In the genomic region with DNA sequence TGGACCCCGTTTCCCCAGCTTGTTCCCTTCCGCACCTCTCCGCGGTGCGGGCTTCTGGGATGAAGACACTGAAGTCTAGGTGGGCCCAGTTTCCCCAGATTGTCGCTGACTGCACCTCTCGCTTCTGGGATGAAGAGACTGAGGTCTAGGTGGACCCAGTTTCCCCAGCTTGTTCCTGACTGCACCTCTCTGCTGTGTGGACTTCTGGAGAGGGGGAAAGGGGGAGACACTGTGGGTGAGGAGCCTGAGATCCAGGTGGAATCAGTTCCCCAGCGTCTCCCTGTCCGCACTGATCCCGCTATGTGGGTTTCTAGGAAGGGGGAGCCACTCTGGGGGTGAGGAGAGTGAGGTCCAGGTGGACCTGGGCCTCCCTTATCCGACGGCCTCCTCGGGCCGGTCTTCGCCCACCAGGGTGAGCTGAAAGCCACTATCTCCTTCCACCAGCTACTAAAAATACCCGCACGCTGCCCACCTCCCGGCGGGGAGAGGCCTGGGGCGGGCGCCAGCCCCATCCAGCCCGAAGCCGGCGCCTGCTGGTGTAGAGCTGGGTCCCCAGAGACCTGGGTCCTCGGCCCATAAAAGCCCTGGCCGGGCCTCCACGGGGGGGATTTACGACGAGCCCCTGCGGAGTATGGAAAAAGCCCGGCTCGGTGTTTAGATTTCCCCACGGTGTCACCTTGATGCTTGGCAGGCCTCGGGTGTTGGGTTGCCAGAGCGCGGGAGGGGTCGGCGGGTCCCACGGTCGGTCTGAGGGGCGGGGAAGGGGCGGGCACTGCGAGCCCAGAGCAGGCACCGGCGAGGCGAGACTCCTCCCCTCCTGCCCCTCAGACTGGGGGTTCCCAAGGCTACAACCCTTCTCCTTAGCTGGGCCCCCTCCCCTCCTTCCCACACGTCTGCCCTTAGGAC, we compare ENCODE assay signal across 8 cellular contexts. TPM values are rescaled to one million over a fixed set of nuclear protein-coding genes. Genes with fewer than 3 reads are reported as not detected.
DNase-seq lines count a peak whose midpoint lies in the region; ATAC-seq and TF ChIP-seq lines count a peak whose summit lies in the region.

No MANE protein-coding gene starts in this region.

- H3K27me3 Mint-ChIP-seq in type B pancreatic cell = peaks cover 3% of the 10 kb centered on the region

- H3K27ac Mint-ChIP-seq in type B pancreatic cell = peak overlapping the region; percentile 96

- H3K27me3 ChIP-seq in SJSA1 (replicated peaks) (no peaks in the 10 kb centered on the region), mononuclear cell (ENCODE audit: insufficient read depth, low read length) (no peaks in the 10 kb centered on the region)

- no peaks in the 10 kb centered on the region for H3K4me1 Mint-ChIP-seq in type B pancreatic cell (ENCODE audit: unreplicated experiment)

- peak overlapping the region; percentile 99 for H3K4me3 Mint-ChIP-seq in type B pancreatic cell

- H3K9me3 ChIP-seq in SJSA1 (replicated peaks) (no peaks in the 10 kb centered on the region), mononuclear cell (ENCODE audit: low read depth, low read length) (no peaks in the 10 kb centered on the region)

- H3K36me3 ChIP-seq in SJSA1 = no peaks in the 10 kb centered on the region

- H3K4me1 ChIP-seq in SJSA1 (replicated peaks) = peaks cover 8% of the 10 kb centered on the region
- H3K4me1 ChIP-seq in mononuclear cell (ENCODE audit: insufficient read depth, low read length) = peaks cover 27% of the 10 kb centered on the region

- H3K27ac ChIP-seq in 22Rv1 (peak overlapping the region; percentile 88), SJSA1 (no peak overlapping the region)

- DNase-seq in SJSA1 (ENCODE audit: low read depth in 1 of 2, low spot score in 2 of 2) (no peak), ecto neural progenitor cell (ENCODE audit: low spot score) (peak; percentile 78), type B pancreatic cell (ENCODE audit: extremely low spot score, unreplicated experiment) (no peak), cerebellar nuclear complex (lab: John Stamatoyannopoulos, UW) (no peak)

- TF ChIP-seq CTCF in 22Rv1 (IDR thresholded peaks at IDR 0.05) (no peak), type B pancreatic cell (conservative IDR thresholded peaks at IDR 0.05) (no peak)

- H3K36me3 Mint-ChIP-seq in type B pancreatic cell = no peaks in the 10 kb centered on the region

- H3K9me3 Mint-ChIP-seq in type B pancreatic cell = no peaks in the 10 kb centered on the region

- H3K4me3 ChIP-seq in SJSA1 (peak overlapping the region; percentile 38), mononuclear cell (ENCODE audit: low read length) (peak overlapping the region; percentile 55)

- peak; percentile 6 for ATAC-seq in GM21737 (IDR thresholded peaks at IDR 0.05; ENCODE audit: unreplicated experiment)
- ATAC-seq in GM21423 (IDR thresholded peaks at IDR 0.05; ENCODE audit: unreplicated experiment) = no peak

RNA-seq across cellular contexts. Expression of a gene that starts 10.6 kb away (rescaled TPM):
- total RNA-seq in SJSA1 (2014; rRNA removed; shearing (Covaris generic)) = not detected in 2 replicates
- not detected for total RNA-seq in mononuclear cell
- 0.87 and 1.4 TPM in 2 replicates for total RNA-seq in type B pancreatic cell (ENCODE audit: low replicate concordance)

RNA-seq across cellular contexts. Expression of a gene that starts 22.3 kb away (rescaled TPM):
- not detected in 2 replicates for total RNA-seq in SJSA1 (2014; rRNA removed; shearing (Covaris generic))
- total RNA-seq in mononuclear cell = 0.21 TPM
- 6.6 and 16.3 TPM in 2 replicates for total RNA-seq in type B pancreatic cell (ENCODE audit: low replicate concordance)

RNA-seq across cellular contexts. Expression of a gene that starts 24.0 kb away (rescaled TPM):
- 17.6 and 32.9 TPM in 2 replicates for total RNA-seq in SJSA1 (2014; rRNA removed; shearing (Covaris generic))
- total RNA-seq in mononuclear cell = 0.10 TPM
- 2.8 and 5.4 TPM in 2 replicates for total RNA-seq in type B pancreatic cell (ENCODE audit: low replicate concordance)

RNA-seq across cellular contexts. Expression of a gene that starts 38.0 kb away (rescaled TPM):
- total RNA-seq in SJSA1 (2014; rRNA removed; shearing (Covaris generic)) = 35.6 and 52.5 TPM in 2 replicates
- 42.8 TPM for total RNA-seq in mononuclear cell
- 38.6 and 45.0 TPM in 2 replicates for total RNA-seq in type B pancreatic cell (ENCODE audit: low replicate concordance)

RNA-seq across cellular contexts. Expression of a gene that starts 41.4 kb away (rescaled TPM):
- total RNA-seq in SJSA1 (2014; rRNA removed; shearing (Covaris generic)) = not detected in 2 replicates
- total RNA-seq in mononuclear cell (3.8 TPM), type B pancreatic cell (ENCODE audit: low replicate concordance) (0.17 TPM in 1 of 2 replicates, not detected in the other)
